In the genomic region with DNA sequence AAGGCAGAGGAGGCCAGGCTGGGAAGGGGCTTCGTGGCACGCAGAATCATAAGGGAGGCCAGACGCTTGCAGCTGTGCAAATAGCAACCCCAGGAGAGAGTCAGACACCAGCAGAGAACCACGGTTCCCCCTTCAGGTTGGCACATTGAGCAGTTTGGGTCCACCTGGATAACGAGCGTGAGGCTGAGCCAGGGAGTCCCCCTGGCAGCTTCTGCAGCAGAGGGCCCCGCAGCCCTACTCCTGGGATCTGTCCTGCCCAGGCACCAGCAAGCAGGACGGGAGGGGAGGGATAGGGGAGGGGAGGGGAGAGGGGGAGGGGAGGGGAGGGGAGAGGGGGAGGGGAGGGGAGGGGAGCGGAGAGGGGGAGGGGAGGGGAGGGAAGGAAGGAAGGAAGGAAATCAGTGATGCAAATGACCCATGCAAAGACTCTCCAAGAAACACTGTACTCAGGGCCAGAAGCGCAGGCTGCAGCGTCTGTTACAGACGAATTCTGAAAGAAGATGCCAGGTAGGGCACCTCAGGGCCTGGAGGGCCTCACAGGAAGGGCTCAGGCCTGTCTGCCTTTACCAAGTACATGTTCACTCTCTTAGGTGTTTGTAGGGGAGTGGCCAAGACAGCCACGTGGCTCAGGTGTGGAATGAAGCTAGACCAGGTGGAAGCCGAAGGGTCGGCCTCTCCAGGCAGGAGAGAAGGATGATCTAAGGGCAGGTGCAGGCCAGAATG, we compare ENCODE assay signal across 1 cellular context.
TF ChIP-seq lines count a peak whose summit lies in the region.

No MANE protein-coding gene starts in this region.

TF ChIP-seq in H1, 55 proteins besides CTCF, POLR2A, EP300 and RAD21 (continued from another document):
- TF ChIP-seq SIX5 (IDR thresholded peaks at IDR 0.05; ENCODE audit: low read depth, low read length) (no peak), TCF12 (IDR thresholded peaks at IDR 0.05; ENCODE audit: low read depth, low read length) (no peak), GTF2F1 (IDR thresholded peaks at IDR 0.05; ENCODE audit: borderline replicate concordance, low read depth, low read length) (no peak), TBP (IDR thresholded peaks at IDR 0.05; ENCODE audit: low read depth, low read length) (no peak), KDM4A (IDR thresholded peaks at IDR 0.05; ENCODE audit: low read depth, low read length, severe bottlenecking) (no peak), SP2 (IDR thresholded peaks at IDR 0.05; ENCODE audit: low read length) (no peak), RXRA (IDR thresholded peaks at IDR 0.05; ENCODE audit: insufficient read depth, low read depth, low read length) (no peak), SIRT6 (IDR thresholded peaks at IDR 0.05; ENCODE audit: low read length) (no peak), ZNF274 (IDR thresholded peaks at IDR 0.05; ENCODE audit: borderline replicate concordance, extremely low read depth, low read length) (no peak)
- TF ChIP-seq, protein P1, sequence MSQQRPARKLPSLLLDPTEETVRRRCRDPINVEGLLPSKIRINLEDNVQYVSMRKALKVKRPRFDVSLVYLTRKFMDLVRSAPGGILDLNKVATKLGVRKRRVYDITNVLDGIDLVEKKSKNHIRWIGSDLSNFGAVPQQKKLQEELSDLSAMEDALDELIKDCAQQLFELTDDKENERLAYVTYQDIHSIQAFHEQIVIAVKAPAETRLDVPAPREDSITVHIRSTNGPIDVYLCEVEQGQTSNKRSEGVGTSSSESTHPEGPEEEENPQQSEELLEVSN (IDR thresholded peaks at IDR 0.05): peak; percentile 24; the same call in 1 of the 2 replicates
